1 cellular context compared by ENCODE assay signal in the genomic region with DNA sequence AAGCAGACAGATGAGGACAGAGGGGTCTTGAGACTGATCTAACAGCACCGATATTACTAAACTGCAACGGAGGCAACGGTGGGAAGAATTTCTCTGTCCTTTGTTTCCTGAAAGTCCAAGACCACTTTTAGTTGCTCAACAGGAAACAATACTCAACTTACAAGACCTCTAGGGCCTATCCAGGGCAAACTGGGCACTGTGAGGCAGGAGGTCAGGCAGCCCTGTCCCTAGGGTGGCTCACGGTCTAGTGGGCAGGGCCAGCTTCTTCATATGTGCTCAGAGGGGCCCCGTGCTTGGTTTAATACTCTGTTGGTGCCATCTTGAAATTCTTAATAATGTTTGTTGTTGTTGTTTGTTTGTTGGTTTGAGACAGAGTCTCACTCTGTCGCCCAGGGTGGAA.
TF ChIP-seq lines count a peak whose summit lies in the region.

No MANE protein-coding gene starts in this region.

TF ChIP-seq in HCT116, 20 proteins besides CTCF, POLR2A, EP300 and RAD21 (continued from another document):
- TF ChIP-seq POLR2AphosphoS5 (IDR thresholded peaks at IDR 0.05; ENCODE audit: low read depth, low read length) = no peak
- TF ChIP-seq FOSL1 (IDR thresholded peaks at IDR 0.05; ENCODE audit: low read depth) = no peak
- TF ChIP-seq, protein P1, sequence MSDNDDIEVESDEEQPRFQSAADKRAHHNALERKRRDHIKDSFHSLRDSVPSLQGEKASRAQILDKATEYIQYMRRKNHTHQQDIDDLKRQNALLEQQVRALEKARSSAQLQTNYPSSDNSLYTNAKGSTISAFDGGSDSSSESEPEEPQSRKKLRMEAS (IDR thresholded peaks at IDR 0.05) = no peak
- TF ChIP-seq YY1 (IDR thresholded peaks at IDR 0.05; ENCODE audit: extremely low read depth, insufficient replicate concordance, low read depth, low read length) = no peak
- no peak for TF ChIP-seq SP1 (IDR thresholded peaks at IDR 0.05; ENCODE audit: low read depth)
- TF ChIP-seq, protein P2, sequence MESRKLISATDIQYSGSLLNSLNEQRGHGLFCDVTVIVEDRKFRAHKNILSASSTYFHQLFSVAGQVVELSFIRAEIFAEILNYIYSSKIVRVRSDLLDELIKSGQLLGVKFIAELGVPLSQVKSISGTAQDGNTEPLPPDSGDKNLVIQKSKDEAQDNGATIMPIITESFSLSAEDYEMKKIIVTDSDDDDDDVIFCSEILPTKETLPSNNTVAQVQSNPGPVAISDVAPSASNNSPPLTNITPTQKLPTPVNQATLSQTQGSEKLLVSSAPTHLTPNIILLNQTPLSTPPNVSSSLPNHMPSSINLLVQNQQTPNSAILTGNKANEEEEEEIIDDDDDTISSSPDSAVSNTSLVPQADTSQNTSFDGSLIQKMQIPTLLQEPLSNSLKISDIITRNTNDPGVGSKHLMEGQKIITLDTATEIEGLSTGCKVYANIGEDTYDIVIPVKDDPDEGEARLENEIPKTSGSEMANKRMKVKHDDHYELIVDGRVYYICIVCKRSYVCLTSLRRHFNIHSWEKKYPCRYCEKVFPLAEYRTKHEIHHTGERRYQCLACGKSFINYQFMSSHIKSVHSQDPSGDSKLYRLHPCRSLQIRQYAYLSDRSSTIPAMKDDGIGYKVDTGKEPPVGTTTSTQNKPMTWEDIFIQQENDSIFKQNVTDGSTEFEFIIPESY (IDR thresholded peaks at IDR 0.05; ENCODE audit: extremely low read depth, insufficient replicate concordance, low read length) = no peak
- TF ChIP-seq EGR1 (IDR thresholded peaks at IDR 0.05; ENCODE audit: low read depth) = no peak
- TF ChIP-seq SRF (IDR thresholded peaks at IDR 0.05; ENCODE audit: low read depth) = no peak
- no peak for TF ChIP-seq JUND (IDR thresholded peaks at IDR 0.05)
- no peak for TF ChIP-seq CEBPB (IDR thresholded peaks at IDR 0.05; ENCODE audit: low read depth)
- no peak for TF ChIP-seq EZH2phosphoT487 (IDR thresholded peaks at IDR 0.05; ENCODE audit: borderline replicate concordance)
